Comparison of ENCODE assay signal across 25 cellular contexts in the genomic region with DNA sequence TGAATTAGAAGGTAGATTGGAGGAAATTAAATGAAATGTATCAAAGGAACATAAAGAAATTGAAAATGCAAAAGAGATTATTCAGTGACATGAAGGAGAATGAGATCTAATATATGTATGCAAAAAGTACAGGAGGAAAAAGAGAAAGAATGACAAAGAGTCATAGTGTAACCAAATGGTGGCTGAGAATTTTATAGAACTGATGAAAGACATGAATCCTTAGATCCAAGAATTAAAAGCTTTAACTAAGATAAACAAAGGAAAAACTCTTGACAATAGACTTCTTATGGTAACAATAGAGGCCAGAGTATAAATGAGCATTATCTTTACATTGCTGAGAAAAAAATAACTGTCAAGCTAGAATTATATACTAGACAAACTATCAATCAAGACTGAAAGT.
"Had no signal": no experiment of that assay in that cellular context is flagged by ENCODE, and none has a peak within 500 bp of the region (broad histone marks: within the 10 kb centered on the region; RNA-seq: fewer than 3 reads in every experiment).

No MANE protein-coding gene starts in this region.

- H3K27me3 ChIP-seq: colonic mucosa, dorsolateral prefrontal cortex, esophagus muscularis mucosa, esophagus squamous epithelium, foreskin keratinocyte, gastrocnemius medialis, gastroesophageal sphincter, heart left ventricle, heart right ventricle had no signal

- DNase-seq: colonic mucosa; cortex of kidney; dermis blood vessel endothelial cell; dorsolateral prefrontal cortex; effector CD4-positive, alpha-beta T cell; effector CD8-positive, alpha-beta T cell; effector memory CD4-positive, alpha-beta T cell; effector memory CD8-positive, alpha-beta T cell; endodermal cell; erythroblast; esophagus squamous epithelium; foreskin fibroblast; foreskin keratinocyte; foreskin melanocyte; gastrocnemius medialis; glutamatergic neuron; head of caudate nucleus; heart left ventricle; heart right ventricle had no signal

- H3K27ac ChIP-seq: colonic mucosa, coronary artery, dorsolateral prefrontal cortex, epithelial cell of prostate, esophagus muscularis mucosa, esophagus squamous epithelium, foreskin keratinocyte, gastrocnemius medialis, gastroesophageal sphincter, heart left ventricle, heart right ventricle had no signal

- H3K4me3 ChIP-seq: colonic mucosa, coronary artery, dorsolateral prefrontal cortex, esophagus muscularis mucosa, esophagus squamous epithelium, gastrocnemius medialis, gastroesophageal sphincter, heart left ventricle, heart right ventricle had no signal

- FAIRE-seq: endothelial cell of umbilical vein had no signal

- H3K36me3 ChIP-seq: colonic mucosa, esophagus muscularis mucosa, esophagus squamous epithelium, gastrocnemius medialis, gastroesophageal sphincter, heart left ventricle, heart right ventricle had no signal

- H3K4me1 ChIP-seq: colonic mucosa, esophagus muscularis mucosa, esophagus squamous epithelium, foreskin keratinocyte, gastrocnemius medialis, gastroesophageal sphincter, heart left ventricle, heart right ventricle had no signal

- H3K9me3 ChIP-seq: colonic mucosa had no signal

- ATAC-seq: effector memory CD8-positive, alpha-beta T cell; esophagus mucosa; foreskin keratinocyte; gastrocnemius medialis; gastroesophageal sphincter; heart left ventricle; heart right ventricle had no signal
